3 cellular contexts compared by ENCODE assay signal in genomic region chr10:71790749-71791440, GRCh38.
TF ChIP-seq lines count a peak whose summit lies in the region.

No MANE protein-coding gene starts in this region.

TF ChIP-seq in IMR-90, 13 proteins besides CTCF, POLR2A, EP300 and RAD21:
- TF ChIP-seq, protein P1, sequence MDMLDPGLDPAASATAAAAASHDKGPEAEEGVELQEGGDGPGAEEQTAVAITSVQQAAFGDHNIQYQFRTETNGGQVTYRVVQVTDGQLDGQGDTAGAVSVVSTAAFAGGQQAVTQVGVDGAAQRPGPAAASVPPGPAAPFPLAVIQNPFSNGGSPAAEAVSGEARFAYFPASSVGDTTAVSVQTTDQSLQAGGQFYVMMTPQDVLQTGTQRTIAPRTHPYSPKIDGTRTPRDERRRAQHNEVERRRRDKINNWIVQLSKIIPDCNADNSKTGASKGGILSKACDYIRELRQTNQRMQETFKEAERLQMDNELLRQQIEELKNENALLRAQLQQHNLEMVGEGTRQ (IDR thresholded peaks at IDR 0.05; ENCODE audit: low read depth, low read length), result no peak
- TF ChIP-seq FOS (IDR thresholded peaks at IDR 0.05; ENCODE audit: low read depth, low read length), result no peak
- TF ChIP-seq CEBPB (IDR thresholded peaks at IDR 0.05; ENCODE audit: low read depth, low read length), result no peak
- no peak for TF ChIP-seq MAZ (IDR thresholded peaks at IDR 0.05; ENCODE audit: borderline replicate concordance, low read depth, low read length)
- TF ChIP-seq NFE2L2 (IDR thresholded peaks at IDR 0.05; ENCODE audit: low read depth, low read length), result no peak
- no peak for TF ChIP-seq MAFK (IDR thresholded peaks at IDR 0.05; ENCODE audit: low read depth, low read length)
- no peak for TF ChIP-seq MXI1 (IDR thresholded peaks at IDR 0.05; ENCODE audit: borderline replicate concordance, low read depth, low read length)
- TF ChIP-seq RCOR1 (IDR thresholded peaks at IDR 0.05; ENCODE audit: insufficient replicate concordance, low read length), result no peak
- TF ChIP-seq CHD1 (IDR thresholded peaks at IDR 0.05; ENCODE audit: low read depth, low read length), result no peak
- no peak for TF ChIP-seq SMC3 (IDR thresholded peaks at IDR 0.05; ENCODE audit: low read depth, low read length)
- TF ChIP-seq BHLHE40 (IDR thresholded peaks at IDR 0.05; ENCODE audit: low read depth, low read length), result no peak
- TF ChIP-seq RFX5 (IDR thresholded peaks at IDR 0.05; ENCODE audit: low read depth, low read length), result no peak
- no peak for TF ChIP-seq ELK1 (IDR thresholded peaks at IDR 0.05; ENCODE audit: borderline replicate concordance, low read depth, low read length)

TF ChIP-seq in GM23338, 12 proteins besides CTCF, POLR2A, EP300 and RAD21:
- TF ChIP-seq ETS1 (IDR thresholded peaks at IDR 0.05), result no peak
- TF ChIP-seq ZNF114 (CRISPR knock-in tag; IDR thresholded peaks at IDR 0.05), result no peak
- TF ChIP-seq CREB1 (CRISPR knock-in tag; IDR thresholded peaks at IDR 0.05; ENCODE audit: low read depth), result no peak
- TF ChIP-seq POLR2AphosphoS5 (IDR thresholded peaks at IDR 0.05; ENCODE audit: low read depth), result no peak
- no peak for TF ChIP-seq REST (IDR thresholded peaks at IDR 0.05; ENCODE audit: unreplicated experiment)

TF ChIP-seq in SK-N-SH treated with all-trans-retinoic acid at 6 μM for 48 hours, 23 proteins besides CTCF, POLR2A, EP300 and RAD21:
- no peak for TF ChIP-seq ISL1 (CRISPR knock-in tag; IDR thresholded peaks at IDR 0.05)
- TF ChIP-seq PPARA (CRISPR knock-in tag; IDR thresholded peaks at IDR 0.05; ENCODE audit: borderline replicate concordance), result no peak
- no peak for TF ChIP-seq CREB5 (CRISPR knock-in tag; IDR thresholded peaks at IDR 0.05; ENCODE audit: low read depth)
- no peak for TF ChIP-seq ZNF565 (CRISPR knock-in tag; conservative IDR thresholded peaks at IDR 0.05; ENCODE audit: low read depth)
- no peak for TF ChIP-seq RARB (CRISPR knock-in tag; IDR thresholded peaks at IDR 0.05)
- TF ChIP-seq ZNF70 (CRISPR knock-in tag; IDR thresholded peaks at IDR 0.05), result no peak
- TF ChIP-seq ZNF8 (CRISPR knock-in tag; IDR thresholded peaks at IDR 0.05), result no peak
- TF ChIP-seq ARNTL (CRISPR knock-in tag; IDR thresholded peaks at IDR 0.05; ENCODE audit: borderline replicate concordance, low read depth), result no peak
- TF ChIP-seq, protein P2, sequence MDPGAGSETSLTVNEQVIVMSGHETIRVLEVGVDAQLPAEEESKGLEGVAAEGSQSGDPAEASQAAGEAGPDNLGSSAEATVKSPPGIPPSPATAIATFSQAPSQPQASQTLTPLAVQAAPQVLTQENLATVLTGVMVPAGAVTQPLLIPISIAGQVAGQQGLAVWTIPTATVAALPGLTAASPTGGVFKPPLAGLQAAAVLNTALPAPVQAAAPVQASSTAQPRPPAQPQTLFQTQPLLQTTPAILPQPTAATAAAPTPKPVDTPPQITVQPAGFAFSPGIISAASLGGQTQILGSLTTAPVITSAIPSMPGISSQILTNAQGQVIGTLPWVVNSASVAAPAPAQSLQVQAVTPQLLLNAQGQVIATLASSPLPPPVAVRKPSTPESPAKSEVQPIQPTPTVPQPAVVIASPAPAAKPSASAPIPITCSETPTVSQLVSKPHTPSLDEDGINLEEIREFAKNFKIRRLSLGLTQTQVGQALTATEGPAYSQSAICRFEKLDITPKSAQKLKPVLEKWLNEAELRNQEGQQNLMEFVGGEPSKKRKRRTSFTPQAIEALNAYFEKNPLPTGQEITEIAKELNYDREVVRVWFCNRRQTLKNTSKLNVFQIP (CRISPR knock-in tag; IDR thresholded peaks at IDR 0.05; ENCODE audit: borderline replicate concordance, low read depth), result no peak
- no peak for TF ChIP-seq TCF4 (CRISPR knock-in tag; IDR thresholded peaks at IDR 0.05; ENCODE audit: borderline replicate concordance)
- TF ChIP-seq CSDC2 (CRISPR knock-in tag; IDR thresholded peaks at IDR 0.05), result no peak
- no peak for TF ChIP-seq ZC3H10 (CRISPR knock-in tag; IDR thresholded peaks at IDR 0.05)
- TF ChIP-seq, protein P3, sequence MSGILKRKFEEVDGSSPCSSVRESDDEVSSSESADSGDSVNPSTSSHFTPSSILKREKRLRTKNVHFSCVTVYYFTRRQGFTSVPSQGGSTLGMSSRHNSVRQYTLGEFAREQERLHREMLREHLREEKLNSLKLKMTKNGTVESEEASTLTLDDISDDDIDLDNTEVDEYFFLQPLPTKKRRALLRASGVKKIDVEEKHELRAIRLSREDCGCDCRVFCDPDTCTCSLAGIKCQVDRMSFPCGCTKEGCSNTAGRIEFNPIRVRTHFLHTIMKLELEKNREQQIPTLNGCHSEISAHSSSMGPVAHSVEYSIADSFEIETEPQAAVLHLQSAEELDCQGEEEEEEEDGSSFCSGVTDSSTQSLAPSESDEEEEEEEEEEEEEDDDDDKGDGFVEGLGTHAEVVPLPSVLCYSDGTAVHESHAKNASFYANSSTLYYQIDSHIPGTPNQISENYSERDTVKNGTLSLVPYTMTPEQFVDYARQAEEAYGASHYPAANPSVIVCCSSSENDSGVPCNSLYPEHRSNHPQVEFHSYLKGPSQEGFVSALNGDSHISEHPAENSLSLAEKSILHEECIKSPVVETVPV (CRISPR knock-in tag; IDR thresholded peaks at IDR 0.05), result no peak
- TF ChIP-seq ZFP3 (CRISPR knock-in tag; IDR thresholded peaks at IDR 0.05), result no peak
- TF ChIP-seq PATZ1 (CRISPR knock-in tag; IDR thresholded peaks at IDR 0.05; ENCODE audit: borderline replicate concordance), result no peak
- no peak for TF ChIP-seq BACH2 (CRISPR knock-in tag; IDR thresholded peaks at IDR 0.05; ENCODE audit: borderline replicate concordance)
- no peak for TF ChIP-seq TOX (CRISPR knock-in tag; IDR thresholded peaks at IDR 0.05; ENCODE audit: borderline replicate concordance)
- no peak for TF ChIP-seq ESRRG (CRISPR knock-in tag; IDR thresholded peaks at IDR 0.05)
- no peak for TF ChIP-seq TSHZ2 (CRISPR knock-in tag; IDR thresholded peaks at IDR 0.05)
